In the genomic region with DNA sequence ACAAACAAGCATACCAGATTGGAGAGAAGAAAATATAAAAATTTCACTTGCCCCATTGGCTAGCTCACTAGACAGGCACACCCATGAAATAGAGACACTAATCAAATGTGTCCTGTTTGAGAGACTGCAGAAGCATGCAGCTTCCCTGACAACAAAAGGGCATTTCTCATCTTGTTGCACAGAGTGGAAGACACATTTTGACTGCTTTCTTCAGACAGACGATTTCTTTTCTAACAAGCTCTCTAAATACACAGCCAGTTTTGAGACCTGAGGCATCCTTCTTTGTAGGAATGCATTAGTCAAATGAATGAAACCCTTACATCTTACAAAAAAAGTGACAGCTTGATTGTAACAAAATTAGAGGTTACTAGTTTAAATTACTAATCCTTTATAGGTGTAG, we compare ENCODE assay signal across 24 cellular contexts.
"Had no signal": no experiment of that assay in that cellular context is flagged by ENCODE, and none has a peak within 500 bp of the region (broad histone marks: within the 10 kb centered on the region; RNA-seq: fewer than 3 reads in every experiment).

No MANE protein-coding gene starts in this region.

- H3K9ac ChIP-seq: SK-N-SH had no signal

- H3K4me3 ChIP-seq: K562, SJCRH30 had no signal

- DNase-seq: activated CD4-positive, alpha-beta T cell treated with anti-CD3 and anti-CD28 coated beads, Interleukin-2, amount 10 ng/mL, durations not matched to agents 24 days and 14 days; activated CD4-positive, alpha-beta T cell treated with anti-CD3 and anti-CD28 coated beads, Interleukin-2, amount 50 U/mL, for 48 hours; activated CD8-positive, alpha-beta memory T cell treated with anti-CD3 and anti-CD28 coated beads, Interleukin-2, amount 50 U/mL, for 4 hours; activated gamma-delta T cell treated with Interleukin-2 at 50 U/mL for 16 hours; activated naive CD4-positive, alpha-beta T cell treated with anti-CD3 and anti-CD28 coated beads for 36 hours; activated T-cell treated with anti-CD3 and anti-CD28 coated beads for 4 hours; activated T-cell treated with anti-CD3 and anti-CD28 coated beads, Interleukin-2, amount 50 U/mL, for 4 hours; anterior cingulate cortex; caudate nucleus; cerebellar nuclear complex; NCI-H1092 treated with DMSO at 0.1 percent for 48 hours; NCI-H1417; NCI-H187 treated with DMSO at 0.1 percent for 48 hours; NCI-H2081; NCI-H446; NCI-H510A treated with DMSO at 0.1 percent for 48 hours; SHP77; SJCRH30; SK-N-SH had no signal

- H3K36me3 ChIP-seq: SJCRH30 had no signal

- H3K4me1 ChIP-seq: SJCRH30 had no signal

- ATAC-seq: activated naive CD4-positive, alpha-beta T cell treated with anti-CD3 and anti-CD28 coated beads, Interleukin-2, amount 50 U/mL, for 72 hours; activated T-cell treated with anti-CD3 and anti-CD28 coated beads, Interleukin-2, amount 50 U/mL, for 4 hours; K562; Panc1 had no signal

- H3K9me3 ChIP-seq: SJCRH30, SK-N-SH had no signal

- H3K27me3 ChIP-seq: SJCRH30 had no signal

- FAIRE-seq: bronchial epithelial cell, K562, TTC549 had no signal

- H3K4me2 ChIP-seq: SK-N-SH had no signal

- H3K27ac ChIP-seq: SJCRH30 had no signal
